ENCODE assay signal across 25 cellular contexts in genomic region chr19:22914646-22915045, GRCh38.
"Had no signal": no experiment of that assay in that cellular context is flagged by ENCODE, and none has a peak within 500 bp of the region (broad histone marks: within the 10 kb centered on the region; RNA-seq: fewer than 3 reads in every experiment).

No MANE protein-coding gene starts in this region.

- DNase-seq: colonic mucosa; cortex of kidney; dermis blood vessel endothelial cell; dorsolateral prefrontal cortex; effector CD4-positive, alpha-beta T cell; effector CD8-positive, alpha-beta T cell; effector memory CD4-positive, alpha-beta T cell; effector memory CD8-positive, alpha-beta T cell; endodermal cell; erythroblast; esophagus squamous epithelium; foreskin fibroblast; foreskin keratinocyte; foreskin melanocyte; gastrocnemius medialis; glutamatergic neuron; head of caudate nucleus; heart left ventricle; heart right ventricle had no signal

- ATAC-seq: effector memory CD8-positive, alpha-beta T cell; esophagus mucosa; foreskin keratinocyte; gastrocnemius medialis; gastroesophageal sphincter; heart left ventricle; heart right ventricle had no signal

- H3K27ac ChIP-seq: colonic mucosa, coronary artery, dorsolateral prefrontal cortex, epithelial cell of prostate, esophagus muscularis mucosa, esophagus squamous epithelium, foreskin keratinocyte, gastrocnemius medialis, gastroesophageal sphincter, heart left ventricle, heart right ventricle had no signal

- H3K4me1 Mint-ChIP-seq: endodermal cell had no signal

- H3K9me3 ChIP-seq: esophagus muscularis mucosa, gastrocnemius medialis, gastroesophageal sphincter had no signal

- H3K36me3 ChIP-seq: colonic mucosa, esophagus muscularis mucosa, esophagus squamous epithelium, gastrocnemius medialis, gastroesophageal sphincter, heart left ventricle, heart right ventricle had no signal

- H3K27ac Mint-ChIP-seq: dendritic cell treated with granulocyte-macrophage colony-stimulating factor and Interleukin-4, amounts not matched to agents 40 ng/mL and 50 ng/mL, for 4 days; effector memory CD8-positive, alpha-beta T cell; endodermal cell had no signal

- H3K4me1 ChIP-seq: colonic mucosa, esophagus muscularis mucosa, esophagus squamous epithelium, foreskin keratinocyte, gastrocnemius medialis, gastroesophageal sphincter, heart left ventricle, heart right ventricle had no signal

- H3K4me3 Mint-ChIP-seq: dendritic cell treated with granulocyte-macrophage colony-stimulating factor and Interleukin-4, amounts not matched to agents 40 ng/mL and 50 ng/mL, for 4 days; effector memory CD8-positive, alpha-beta T cell; endodermal cell had no signal

- H3K4me3 ChIP-seq: colonic mucosa, coronary artery, dorsolateral prefrontal cortex, esophagus muscularis mucosa, esophagus squamous epithelium, gastrocnemius medialis, gastroesophageal sphincter, heart left ventricle, heart right ventricle had no signal

- H3K27me3 ChIP-seq: colonic mucosa, dorsolateral prefrontal cortex, esophagus muscularis mucosa, esophagus squamous epithelium, foreskin keratinocyte, gastrocnemius medialis, gastroesophageal sphincter, heart left ventricle, heart right ventricle had no signal
